Comparison of ENCODE assay signal across 1 cellular context in the genomic region with DNA sequence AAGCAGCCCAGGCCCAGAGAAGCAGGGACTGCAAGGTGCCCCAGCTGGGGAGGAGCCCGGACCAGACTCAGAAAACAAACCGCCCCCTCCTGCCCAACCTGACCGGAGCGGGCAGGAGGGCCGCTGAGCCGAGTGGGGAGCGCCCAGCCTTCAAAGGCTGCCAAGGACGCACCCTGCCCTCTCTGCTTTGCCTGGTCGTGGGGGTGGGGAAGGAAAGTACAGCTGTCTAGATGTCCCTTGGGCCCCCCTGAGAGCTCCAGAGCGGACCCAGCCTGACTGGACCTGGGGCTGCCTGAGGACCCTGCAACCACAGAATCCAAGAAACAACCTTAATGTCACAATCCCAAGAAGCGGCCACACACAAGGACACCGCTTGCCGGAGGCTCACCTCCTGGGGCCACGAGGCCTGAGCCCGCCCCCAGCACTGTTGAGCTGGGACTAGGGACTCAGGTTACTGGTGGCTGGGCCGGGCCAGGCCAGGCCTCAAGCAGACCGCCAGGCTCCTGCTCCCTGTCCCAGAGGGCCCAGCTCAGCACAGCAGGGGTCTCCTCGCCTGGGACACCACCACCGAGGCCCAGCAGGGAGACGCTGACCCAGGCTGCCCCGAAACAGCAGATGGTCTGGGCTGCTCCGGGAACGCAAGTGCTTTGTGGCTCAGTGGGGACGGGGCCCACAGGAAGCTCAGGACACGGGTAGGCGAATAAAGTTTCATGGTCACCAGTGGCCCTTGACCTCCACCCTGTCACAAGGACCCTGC.
TF ChIP-seq lines count a peak whose summit lies in the region.

No MANE protein-coding gene starts in this region.

TF ChIP-seq in H1, 55 proteins besides CTCF, POLR2A, EP300 and RAD21:
- TF ChIP-seq CHD1 (IDR thresholded peaks at IDR 0.05; ENCODE audit: low read depth, low read length), result no peak
- TF ChIP-seq, protein P1, sequence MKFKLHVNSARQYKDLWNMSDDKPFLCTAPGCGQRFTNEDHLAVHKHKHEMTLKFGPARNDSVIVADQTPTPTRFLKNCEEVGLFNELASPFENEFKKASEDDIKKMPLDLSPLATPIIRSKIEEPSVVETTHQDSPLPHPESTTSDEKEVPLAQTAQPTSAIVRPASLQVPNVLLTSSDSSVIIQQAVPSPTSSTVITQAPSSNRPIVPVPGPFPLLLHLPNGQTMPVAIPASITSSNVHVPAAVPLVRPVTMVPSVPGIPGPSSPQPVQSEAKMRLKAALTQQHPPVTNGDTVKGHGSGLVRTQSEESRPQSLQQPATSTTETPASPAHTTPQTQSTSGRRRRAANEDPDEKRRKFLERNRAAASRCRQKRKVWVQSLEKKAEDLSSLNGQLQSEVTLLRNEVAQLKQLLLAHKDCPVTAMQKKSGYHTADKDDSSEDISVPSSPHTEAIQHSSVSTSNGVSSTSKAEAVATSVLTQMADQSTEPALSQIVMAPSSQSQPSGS (IDR thresholded peaks at IDR 0.05; ENCODE audit: low read length), result no peak
- TF ChIP-seq, protein P2, sequence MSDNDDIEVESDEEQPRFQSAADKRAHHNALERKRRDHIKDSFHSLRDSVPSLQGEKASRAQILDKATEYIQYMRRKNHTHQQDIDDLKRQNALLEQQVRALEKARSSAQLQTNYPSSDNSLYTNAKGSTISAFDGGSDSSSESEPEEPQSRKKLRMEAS (IDR thresholded peaks at IDR 0.05), result peak; percentile 14; the same call in 1 of the 2 replicates
- TF ChIP-seq, protein P3, sequence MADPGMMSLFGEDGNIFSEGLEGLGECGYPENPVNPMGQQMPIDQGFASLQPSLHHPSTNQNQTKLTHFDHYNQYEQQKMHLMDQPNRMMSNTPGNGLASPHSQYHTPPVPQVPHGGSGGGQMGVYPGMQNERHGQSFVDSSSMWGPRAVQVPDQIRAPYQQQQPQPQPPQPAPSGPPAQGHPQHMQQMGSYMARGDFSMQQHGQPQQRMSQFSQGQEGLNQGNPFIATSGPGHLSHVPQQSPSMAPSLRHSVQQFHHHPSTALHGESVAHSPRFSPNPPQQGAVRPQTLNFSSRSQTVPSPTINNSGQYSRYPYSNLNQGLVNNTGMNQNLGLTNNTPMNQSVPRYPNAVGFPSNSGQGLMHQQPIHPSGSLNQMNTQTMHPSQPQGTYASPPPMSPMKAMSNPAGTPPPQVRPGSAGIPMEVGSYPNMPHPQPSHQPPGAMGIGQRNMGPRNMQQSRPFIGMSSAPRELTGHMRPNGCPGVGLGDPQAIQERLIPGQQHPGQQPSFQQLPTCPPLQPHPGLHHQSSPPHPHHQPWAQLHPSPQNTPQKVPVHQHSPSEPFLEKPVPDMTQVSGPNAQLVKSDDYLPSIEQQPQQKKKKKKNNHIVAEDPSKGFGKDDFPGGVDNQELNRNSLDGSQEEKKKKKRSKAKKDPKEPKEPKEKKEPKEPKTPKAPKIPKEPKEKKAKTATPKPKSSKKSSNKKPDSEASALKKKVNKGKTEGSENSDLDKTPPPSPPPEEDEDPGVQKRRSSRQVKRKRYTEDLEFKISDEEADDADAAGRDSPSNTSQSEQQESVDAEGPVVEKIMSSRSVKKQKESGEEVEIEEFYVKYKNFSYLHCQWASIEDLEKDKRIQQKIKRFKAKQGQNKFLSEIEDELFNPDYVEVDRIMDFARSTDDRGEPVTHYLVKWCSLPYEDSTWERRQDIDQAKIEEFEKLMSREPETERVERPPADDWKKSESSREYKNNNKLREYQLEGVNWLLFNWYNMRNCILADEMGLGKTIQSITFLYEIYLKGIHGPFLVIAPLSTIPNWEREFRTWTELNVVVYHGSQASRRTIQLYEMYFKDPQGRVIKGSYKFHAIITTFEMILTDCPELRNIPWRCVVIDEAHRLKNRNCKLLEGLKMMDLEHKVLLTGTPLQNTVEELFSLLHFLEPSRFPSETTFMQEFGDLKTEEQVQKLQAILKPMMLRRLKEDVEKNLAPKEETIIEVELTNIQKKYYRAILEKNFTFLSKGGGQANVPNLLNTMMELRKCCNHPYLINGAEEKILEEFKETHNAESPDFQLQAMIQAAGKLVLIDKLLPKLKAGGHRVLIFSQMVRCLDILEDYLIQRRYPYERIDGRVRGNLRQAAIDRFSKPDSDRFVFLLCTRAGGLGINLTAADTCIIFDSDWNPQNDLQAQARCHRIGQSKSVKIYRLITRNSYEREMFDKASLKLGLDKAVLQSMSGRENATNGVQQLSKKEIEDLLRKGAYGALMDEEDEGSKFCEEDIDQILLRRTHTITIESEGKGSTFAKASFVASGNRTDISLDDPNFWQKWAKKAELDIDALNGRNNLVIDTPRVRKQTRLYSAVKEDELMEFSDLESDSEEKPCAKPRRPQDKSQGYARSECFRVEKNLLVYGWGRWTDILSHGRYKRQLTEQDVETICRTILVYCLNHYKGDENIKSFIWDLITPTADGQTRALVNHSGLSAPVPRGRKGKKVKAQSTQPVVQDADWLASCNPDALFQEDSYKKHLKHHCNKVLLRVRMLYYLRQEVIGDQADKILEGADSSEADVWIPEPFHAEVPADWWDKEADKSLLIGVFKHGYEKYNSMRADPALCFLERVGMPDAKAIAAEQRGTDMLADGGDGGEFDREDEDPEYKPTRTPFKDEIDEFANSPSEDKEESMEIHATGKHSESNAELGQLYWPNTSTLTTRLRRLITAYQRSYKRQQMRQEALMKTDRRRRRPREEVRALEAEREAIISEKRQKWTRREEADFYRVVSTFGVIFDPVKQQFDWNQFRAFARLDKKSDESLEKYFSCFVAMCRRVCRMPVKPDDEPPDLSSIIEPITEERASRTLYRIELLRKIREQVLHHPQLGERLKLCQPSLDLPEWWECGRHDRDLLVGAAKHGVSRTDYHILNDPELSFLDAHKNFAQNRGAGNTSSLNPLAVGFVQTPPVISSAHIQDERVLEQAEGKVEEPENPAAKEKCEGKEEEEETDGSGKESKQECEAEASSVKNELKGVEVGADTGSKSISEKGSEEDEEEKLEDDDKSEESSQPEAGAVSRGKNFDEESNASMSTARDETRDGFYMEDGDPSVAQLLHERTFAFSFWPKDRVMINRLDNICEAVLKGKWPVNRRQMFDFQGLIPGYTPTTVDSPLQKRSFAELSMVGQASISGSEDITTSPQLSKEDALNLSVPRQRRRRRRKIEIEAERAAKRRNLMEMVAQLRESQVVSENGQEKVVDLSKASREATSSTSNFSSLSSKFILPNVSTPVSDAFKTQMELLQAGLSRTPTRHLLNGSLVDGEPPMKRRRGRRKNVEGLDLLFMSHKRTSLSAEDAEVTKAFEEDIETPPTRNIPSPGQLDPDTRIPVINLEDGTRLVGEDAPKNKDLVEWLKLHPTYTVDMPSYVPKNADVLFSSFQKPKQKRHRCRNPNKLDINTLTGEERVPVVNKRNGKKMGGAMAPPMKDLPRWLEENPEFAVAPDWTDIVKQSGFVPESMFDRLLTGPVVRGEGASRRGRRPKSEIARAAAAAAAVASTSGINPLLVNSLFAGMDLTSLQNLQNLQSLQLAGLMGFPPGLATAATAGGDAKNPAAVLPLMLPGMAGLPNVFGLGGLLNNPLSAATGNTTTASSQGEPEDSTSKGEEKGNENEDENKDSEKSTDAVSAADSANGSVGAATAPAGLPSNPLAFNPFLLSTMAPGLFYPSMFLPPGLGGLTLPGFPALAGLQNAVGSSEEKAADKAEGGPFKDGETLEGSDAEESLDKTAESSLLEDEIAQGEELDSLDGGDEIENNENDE (IDR thresholded peaks at IDR 0.05; ENCODE audit: insufficient replicate concordance, low read length), result no peak
